19 cellular contexts compared by ENCODE assay signal in the genomic region with DNA sequence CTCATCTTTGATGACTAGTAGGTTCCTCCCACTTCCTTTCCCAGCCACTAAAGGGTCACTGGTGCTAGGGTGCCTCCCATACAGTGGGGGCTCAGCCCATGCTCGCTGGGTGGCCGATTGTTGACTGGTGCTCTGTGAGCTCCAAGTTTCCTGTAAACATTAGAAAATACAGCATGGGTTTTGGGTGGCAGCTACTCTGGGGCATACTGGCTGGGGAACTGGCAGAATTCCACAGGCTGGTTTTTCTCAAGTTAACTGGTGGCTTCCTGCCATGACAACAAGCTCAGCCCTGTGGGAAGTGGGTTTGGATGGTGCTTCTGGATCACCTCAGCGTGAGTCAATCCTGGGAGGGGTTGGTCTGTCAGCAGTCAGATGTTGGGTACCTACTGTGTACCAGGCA. TPM values are rescaled to one million over a fixed set of nuclear protein-coding genes. Genes with fewer than 3 reads are reported as not detected.
DNase-seq lines count a peak whose midpoint lies in the region; ATAC-seq, FAIRE-seq and TF ChIP-seq lines count a peak whose summit lies in the region.
"Had no signal": no experiment of that assay in that cellular context is flagged by ENCODE, and none has a peak within 500 bp of the region (broad histone marks: within the 10 kb centered on the region; RNA-seq: fewer than 3 reads in every experiment).

No MANE protein-coding gene starts in this region.

- ATAC-seq in stimulated activated naive CD8-positive, alpha-beta T cell treated with anti-CD3 and anti-CD28 coated beads, Interleukin-15, Interleukin-2, amounts not matched to agents 100 U/mL and 50 U/mL, for 24 hours: no peak
- ATAC-seq: T-helper 17 cell had no signal

- H3K27ac Mint-ChIP-seq in stimulated activated naive CD8-positive, alpha-beta T cell treated with anti-CD3 and anti-CD28 coated beads, Interleukin-15, Interleukin-2, amounts not matched to agents 100 ng/mL and 50 ng/mL, for 24 hours: peak overlapping the region; percentile 53
- H3K27ac Mint-ChIP-seq: activated CD4-positive, alpha-beta T cell treated with anti-CD3 and anti-CD28 coated beads, Interleukin-2, amount 10 ng/mL, durations not matched to agents 7 days and 5 days; nephron progenitor cell; T-helper 17 cell had no signal

- H3K36me3 ChIP-seq in bronchial epithelial cell (ENCODE audit: control insufficient read depth, insufficient read depth, low read length): no peaks in the 10 kb centered on the region
- no peaks in the 10 kb centered on the region for H3K36me3 ChIP-seq in effector memory CD4-positive, alpha-beta T cell (ENCODE audit: control insufficient read depth, insufficient read depth, low read length)

- no peaks in the 10 kb centered on the region for H3K4me1 Mint-ChIP-seq in stimulated activated naive CD8-positive, alpha-beta T cell treated with anti-CD3 and anti-CD28 coated beads, Interleukin-15, Interleukin-2, amounts not matched to agents 100 ng/mL and 50 ng/mL, for 24 hours (ENCODE audit: low read depth)
- H3K4me1 Mint-ChIP-seq: nephron progenitor cell had no signal

- peaks cover 13% of the 10 kb centered on the region for H3K27me3 Mint-ChIP-seq in stimulated activated naive CD8-positive, alpha-beta T cell treated with anti-CD3 and anti-CD28 coated beads, Interleukin-15, Interleukin-2, amounts not matched to agents 100 ng/mL and 50 ng/mL, for 24 hours

- no peak overlapping the region for H3K27ac ChIP-seq in effector memory CD4-positive, alpha-beta T cell (ENCODE audit: insufficient read depth, low read length, poor library complexity, severe bottlenecking)

- H3K9me3 ChIP-seq in effector memory CD4-positive, alpha-beta T cell (ENCODE audit: control insufficient read depth, low read length): no peaks in the 10 kb centered on the region

- H3K4me1 ChIP-seq in effector memory CD4-positive, alpha-beta T cell (ENCODE audit: control insufficient read depth, insufficient read depth, low read length, poor library complexity, severe bottlenecking): no peaks in the 10 kb centered on the region

- H3K4me3 Mint-ChIP-seq in stimulated activated naive CD8-positive, alpha-beta T cell treated with anti-CD3 and anti-CD28 coated beads, Interleukin-15, Interleukin-2, amounts not matched to agents 100 ng/mL and 50 ng/mL, for 24 hours: no peak overlapping the region
- H3K4me3 Mint-ChIP-seq: activated CD4-positive, alpha-beta T cell treated with anti-CD3 and anti-CD28 coated beads, Interleukin-2, amount 10 ng/mL, durations not matched to agents 7 days and 5 days; nephron progenitor cell; T-helper 17 cell had no signal

- peak; percentile 47 for FAIRE-seq in bronchial epithelial cell (lab: Jason Lieb, UNC)
- FAIRE-seq: HTR-8/SVneo had no signal

- no peaks in the 10 kb centered on the region for H3K9me3 Mint-ChIP-seq in stimulated activated naive CD8-positive, alpha-beta T cell treated with anti-CD3 and anti-CD28 coated beads, Interleukin-15, Interleukin-2, amounts not matched to agents 100 ng/mL and 50 ng/mL, for 24 hours
- H3K9me3 Mint-ChIP-seq: activated CD4-positive, alpha-beta T cell treated with anti-CD3 and anti-CD28 coated beads, Interleukin-2, amount 10 ng/mL, durations not matched to agents 7 days and 5 days had no signal

- H3K27me3 ChIP-seq in bronchial epithelial cell (ENCODE audit: control insufficient read depth, insufficient read depth, low read length): no peaks in the 10 kb centered on the region
- no peaks in the 10 kb centered on the region for H3K27me3 ChIP-seq in effector memory CD4-positive, alpha-beta T cell (replicated peaks; ENCODE audit: control insufficient read depth, insufficient read depth, low read length, poor library complexity, severe bottlenecking)

- no peak overlapping the region for H3K4me3 ChIP-seq in bronchial epithelial cell (ENCODE audit: low read depth, low read length)
- no peak overlapping the region for H3K4me3 ChIP-seq in effector memory CD4-positive, alpha-beta T cell (ENCODE audit: insufficient read depth, low read depth, low read length, poor library complexity, severe bottlenecking)
- H3K4me3 ChIP-seq: lung, smooth muscle cell had no signal

- DNase-seq in stimulated activated naive CD8-positive, alpha-beta T cell treated with anti-CD3 and anti-CD28 coated beads, Interleukin-15, Interleukin-2, amounts not matched to agents 100 U/mL and 50 U/mL, for 24 hours: no peak
- DNase-seq in bronchial epithelial cell (ENCODE audit: low read depth) (peak; percentile 92), left kidney (ENCODE audit: low read depth, low spot score) (peak; percentile 38), OCI-M2 (lab: John Stamatoyannopoulos, UW; ENCODE audit: unreplicated experiment) (no peak), NCI-H146 (lab: John Stamatoyannopoulos, UW) (no peak)
- DNase-seq in activated naive CD4-positive, alpha-beta T cell (lab: John Stamatoyannopoulos, UW): no peak
- DNase-seq in effector memory CD4-positive, alpha-beta T cell: no peak
- DNase-seq: activated CD4-positive, alpha-beta T cell treated with anti-CD3 and anti-CD28 coated beads, Interleukin-2, amount 10 ng/mL, durations not matched to agents 7 days and 5 days; aorta; DMS53; MV-4-11; nephron progenitor cell; T-helper 17 cell had no signal

- H3K36me3 Mint-ChIP-seq in stimulated activated naive CD8-positive, alpha-beta T cell treated with anti-CD3 and anti-CD28 coated beads, Interleukin-15, Interleukin-2, amounts not matched to agents 100 ng/mL and 50 ng/mL, for 24 hours (ENCODE audit: low read depth): no peaks in the 10 kb centered on the region

- no peak for TF ChIP-seq CTCF in bronchial epithelial cell (IDR thresholded peaks at IDR 0.05; ENCODE audit: insufficient read depth, low read length, severe bottlenecking)

RNA-seq across cellular contexts. Expression of a gene that starts 28.7 kb away (rescaled TPM):
- total RNA-seq in bronchial epithelial cell: 6.6 and 55.9 TPM in 2 replicates
- total RNA-seq: activated CD4-positive, alpha-beta T cell treated with anti-CD3 and anti-CD28 coated beads, Interleukin-2, amount 10 ng/mL, durations not matched to agents 7 days and 5 days; aorta; lung; OCI-LY7; smooth muscle cell; T-helper 17 cell; temporal lobe had no signal

Comparison
In these comparisons a context has a peak if more than half of its experiments do, and no peak if none do; other contexts are left out.
1. DNase-seq: peak in bronchial epithelial cell (single experiment) and left kidney (single experiment); none in stimulated activated naive CD8-positive, alpha-beta T cell treated with anti-CD3 and anti-CD28 coated beads, Interleukin-15, Interleukin-2, amounts not matched to agents 100 U/mL and 50 U/mL, for 24 hours (single experiment), OCI-M2 (single experiment), activated naive CD4-positive, alpha-beta T cell (0 of 4), effector memory CD4-positive, alpha-beta T cell (0 of 3) and NCI-H146 (single experiment).